Comparison of ENCODE assay signal across 8 cellular contexts in the genomic region with DNA sequence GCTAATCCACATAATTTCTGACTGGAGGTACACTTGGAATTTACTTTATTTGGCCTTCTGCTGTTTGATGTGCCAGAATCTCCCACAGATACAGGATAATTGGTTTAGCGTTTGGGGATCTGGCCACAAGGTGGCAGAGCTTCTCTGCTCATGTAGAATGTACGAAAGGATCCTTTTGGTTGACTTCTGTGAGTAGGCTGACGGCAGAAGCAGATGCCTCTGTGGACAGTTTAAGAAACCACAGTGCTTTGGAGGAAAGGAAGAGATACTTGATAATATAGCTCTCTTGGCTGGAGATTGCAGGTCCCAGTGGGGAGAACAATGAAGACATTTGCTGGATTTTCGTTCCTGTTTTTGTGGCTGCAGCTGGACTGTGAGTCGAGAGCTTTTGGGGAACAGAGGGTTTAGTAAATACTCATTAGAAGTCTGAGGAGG.
A peak's percentile ranks its signal among the peaks of the same experiment; 100 is the strongest.
DNase-seq lines count a peak whose midpoint lies in the region; ATAC-seq and TF ChIP-seq lines count a peak whose summit lies in the region.

No MANE protein-coding gene starts in this region.

- in situ Hi-C loops in astrocyte of the cerebellum (cut with HindIII; ENCODE audit: low sequenced_read_pairs), result no loop called here

- H3K4me3 ChIP-seq in astrocyte of the cerebellum (ENCODE audit: low read depth, low read length), result no peak overlapping the region

- DNase-seq in A172 (ENCODE audit: low spot score) (peak; percentile 19), GM10266 (ENCODE audit: extremely low spot score) (peak; percentile 25), KG1 (lab: John Stamatoyannopoulos, UW) (peak; percentile 30), SKM-1 treated with dmso at 0.1 percent for 144 hours (lab: John Stamatoyannopoulos, UW; ENCODE audit: unreplicated experiment) (peak; percentile 49), astrocyte of the cerebellum (ENCODE audit: low read depth) (peak; percentile 9), iris pigment epithelial cell (ENCODE audit: low read depth) (peak; percentile 67)
- peak; percentile 31 to 35 for DNase-seq in stimulated activated CD4-positive, alpha-beta T cell treated with anti-CD3 and anti-CD28 coated beads, Interleukin-4, amount 100 ng/mL, for 48 hours (ENCODE audit: low read depth in 2 of 2)

- no peak for ATAC-seq in HG03108 (IDR thresholded peaks at IDR 0.05; ENCODE audit: unreplicated experiment)

- peak; percentile 81 for TF ChIP-seq CTCF in GM10266 (IDR thresholded peaks at IDR 0.05; ENCODE audit: control insufficient read depth, insufficient read depth, low read depth, missing control alignments)
- TF ChIP-seq CTCF in astrocyte of the cerebellum (IDR thresholded peaks at IDR 0.05; ENCODE audit: low read depth, low read length, missing control alignments), result peak; percentile 74

Comparison
In these comparisons a context has a peak if more than half of its experiments do, and no peak if none do; other contexts are left out.
1. DNase-seq: peak in every context shown above with its lines; median percentile 67 in iris pigment epithelial cell; 49 in SKM-1 treated with dmso at 0.1 percent for 144 hours; 33 in stimulated activated CD4-positive, alpha-beta T cell treated with anti-CD3 and anti-CD28 coated beads, Interleukin-4, amount 100 ng/mL, for 48 hours; 30 in KG1; 25 in GM10266; 19 in A172; 9 in astrocyte of the cerebellum.